Comparison of ENCODE assay signal across 1 cellular context in genomic region chr1:211589782-211590721, GRCh38.
TF ChIP-seq lines count a peak whose summit lies in the region.

No MANE protein-coding gene starts in this region.

TF ChIP-seq in WTC11, 78 proteins besides CTCF, POLR2A, EP300 and RAD21 (continued from another document):
- no peak for TF ChIP-seq ZNF281 (CRISPR knock-in tag; IDR thresholded peaks at IDR 0.05)
- TF ChIP-seq FOXJ3 (CRISPR knock-in tag; IDR thresholded peaks at IDR 0.05; ENCODE audit: borderline replicate concordance) = no peak
- TF ChIP-seq ERG (CRISPR knock-in tag; IDR thresholded peaks at IDR 0.05) = no peak
